Comparison of ENCODE assay signal across 9 cellular contexts in the genomic region with DNA sequence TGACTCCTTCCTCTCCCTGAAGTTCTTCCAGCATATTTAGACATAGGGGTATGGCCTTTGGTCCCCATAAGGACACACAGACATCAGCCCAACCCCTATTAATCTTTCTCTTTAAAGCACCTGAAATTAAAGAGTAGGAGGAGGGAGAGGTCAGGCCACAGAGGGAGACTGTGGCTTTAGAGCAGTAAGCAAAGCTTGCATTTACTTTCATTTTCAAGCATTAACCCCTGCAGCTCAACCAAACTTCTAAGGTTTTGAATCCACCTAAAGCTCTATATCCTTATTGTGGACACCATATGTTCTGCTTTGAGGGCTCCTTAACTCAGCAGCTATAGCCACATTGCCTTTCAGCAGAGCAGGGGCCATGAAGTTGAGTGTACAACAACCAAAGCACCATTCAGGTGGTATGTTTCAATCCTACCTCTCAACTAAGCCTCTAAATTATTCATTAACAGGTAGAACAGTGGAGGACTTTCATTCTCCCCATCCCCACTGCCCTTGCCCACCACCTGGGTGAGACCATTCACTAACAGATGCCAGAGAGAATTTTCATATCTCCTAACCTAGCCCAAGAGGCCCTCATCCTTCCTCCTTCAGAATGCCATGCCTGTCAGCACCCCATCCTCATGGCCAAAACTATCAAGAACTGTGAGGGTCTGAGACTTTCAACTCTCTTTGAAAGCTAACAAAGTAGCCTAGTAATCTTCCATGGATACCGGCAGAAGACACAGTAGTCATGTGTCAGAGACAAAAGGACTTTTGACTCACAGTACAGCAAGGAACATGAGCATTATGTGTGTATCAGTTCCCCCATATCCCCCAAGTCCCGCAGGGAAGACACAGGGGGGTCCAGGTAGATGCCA. TPM values are rescaled to one million over a fixed set of nuclear protein-coding genes. Genes with fewer than 3 reads are reported as not detected.
DNase-seq lines count a peak whose midpoint lies in the region; ATAC-seq and TF ChIP-seq lines count a peak whose summit lies in the region.
"Had no signal": no experiment of that assay in that cellular context is flagged by ENCODE, and none has a peak within 500 bp of the region (broad histone marks: within the 10 kb centered on the region; RNA-seq: fewer than 3 reads in every experiment).

No MANE protein-coding gene starts in this region.

- peak overlapping the region; percentile 94 for H3K27ac Mint-ChIP-seq in activated CD4-positive, alpha-beta T cell treated with anti-CD3 and anti-CD28 coated beads, Interleukin-2, amount 10 ng/mL, durations not matched to agents 7 days and 5 days
- peak overlapping the region; percentile 35 for H3K27ac Mint-ChIP-seq in activated T-helper 17 cell treated with anti-CD3 and anti-CD28 coated beads, Interleukin-2, amount 50 U/mL, for 72 hours
- H3K27ac Mint-ChIP-seq in progenitor cell of endocrine pancreas = peak overlapping the region; percentile 56

- intact Hi-C loops in stomach (cut with DNase I; ENCODE audit: low total_unique reads) (no loop called here), adrenal gland (cut with DNase I) (no loop called here)

- peak overlapping the region; percentile 40 for H3K4me3 Mint-ChIP-seq in activated CD4-positive, alpha-beta T cell treated with anti-CD3 and anti-CD28 coated beads, Interleukin-2, amount 10 ng/mL, durations not matched to agents 7 days and 5 days
- H3K4me3 Mint-ChIP-seq in activated T-helper 17 cell treated with anti-CD3 and anti-CD28 coated beads, Interleukin-2, amount 50 U/mL, for 72 hours = peak overlapping the region; percentile 46
- H3K4me3 Mint-ChIP-seq in progenitor cell of endocrine pancreas (ENCODE audit: low read depth) = no peak overlapping the region

- H3K36me3 ChIP-seq in stomach (no peaks in the 10 kb centered on the region), adrenal gland (replicated peaks in 1 of 2) (no peaks in the 10 kb centered on the region)

- TF ChIP-seq EP300 in stomach (IDR thresholded peaks at IDR 0.05) = no peak

- H3K27me3 ChIP-seq in stomach (no peaks in the 10 kb centered on the region), adrenal gland (no peaks in the 10 kb centered on the region)

- no peaks in the 10 kb centered on the region for H3K27me3 Mint-ChIP-seq in activated CD4-positive, alpha-beta T cell treated with anti-CD3 and anti-CD28 coated beads, Interleukin-2, amount 10 ng/mL, durations not matched to agents 7 days and 5 days
- H3K27me3 Mint-ChIP-seq in activated T-helper 17 cell treated with anti-CD3 and anti-CD28 coated beads, Interleukin-2, amount 50 U/mL, for 72 hours = no peaks in the 10 kb centered on the region
- H3K27me3 Mint-ChIP-seq in progenitor cell of endocrine pancreas = no peaks in the 10 kb centered on the region

- DNase-seq in activated CD4-positive, alpha-beta T cell treated with anti-CD3 and anti-CD28 coated beads, Interleukin-2, amount 10 ng/mL, durations not matched to agents 7 days and 5 days = peak; percentile 63
- DNase-seq in activated CD4-positive, alpha-beta T cell treated with anti-CD3 and anti-CD28 coated beads for 48 hours = no peak
- DNase-seq in progenitor cell of endocrine pancreas (ENCODE audit: low spot score, unreplicated experiment) (no peak), stomach (no peak), adrenal gland (no peak), NCI-H187 treated with DMSO at 0.1 percent for 48 hours (lab: John Stamatoyannopoulos, UW) (no peak)

- TF ChIP-seq CTCF in progenitor cell of endocrine pancreas (IDR thresholded peaks at IDR 0.05; ENCODE audit: unreplicated experiment) = no peak
- TF ChIP-seq CTCF in stomach (IDR thresholded peaks at IDR 0.05) = no peak
- TF ChIP-seq CTCF in adrenal gland (IDR thresholded peaks at IDR 0.05) = no peak

- H3K4me3 ChIP-seq in stomach (no peak overlapping the region), adrenal gland (no peak overlapping the region)

- POLR2A ChIA-PET in activated CD4-positive, alpha-beta T cell treated with anti-CD3 and anti-CD28 coated beads, Interleukin-2, amount 10 ng/mL, durations not matched to agents 7 days and 5 days (lab: Charles Lee) = interaction anchor here (0.6 kb wide), 1 partner anchor 23 kb away, joined by 3 read pairs; no protein-coding TSS in a partner anchor

- no peak for TF ChIP-seq POLR2A in stomach (IDR thresholded peaks at IDR 0.05)
- no peak for TF ChIP-seq POLR2A in adrenal gland (IDR thresholded peaks at IDR 0.05)

- H3K4me1 ChIP-seq in stomach (peaks cover 0 to 22% (median 12%) of the 10 kb centered on the region in 4 donors), adrenal gland (replicated peaks in 1 of 2) (peaks cover 0 to 5% of the 10 kb centered on the region in 2 donors)

- no peak overlapping the region for H3K27ac ChIP-seq in stomach
- no peak overlapping the region for H3K27ac ChIP-seq in adrenal gland
- H3K27ac ChIP-seq: C4-2B had no signal

- H3K9me3 ChIP-seq in stomach (no peaks in the 10 kb centered on the region), adrenal gland (replicated peaks in 1 of 3) (no peaks in the 10 kb centered on the region)

- peak; percentile 92 for ATAC-seq in HG03039 (IDR thresholded peaks at IDR 0.05; ENCODE audit: unreplicated experiment)
- ATAC-seq in activated T-helper 17 cell treated with anti-CD3 and anti-CD28 coated beads, Interleukin-2, amount 50 U/mL, for 72 hours (replicated peaks) = peak; percentile 64

- 82 to 98% (median 96%) methylated on average over 2 of the region's 2 CpGs for WGBS in stomach, 5 donors
- 80 to 98% (median 95%) methylated on average over 2 of the region's 2 CpGs for WGBS in adrenal gland, 4 donors

- H3K4me1 Mint-ChIP-seq in activated CD4-positive, alpha-beta T cell treated with anti-CD3 and anti-CD28 coated beads, Interleukin-2, amount 10 ng/mL, durations not matched to agents 7 days and 5 days = peaks cover 35% of the 10 kb centered on the region
- H3K4me1 Mint-ChIP-seq in activated T-helper 17 cell treated with anti-CD3 and anti-CD28 coated beads, Interleukin-2, amount 50 U/mL, for 72 hours = peaks cover 15% of the 10 kb centered on the region
- H3K4me1 Mint-ChIP-seq in progenitor cell of endocrine pancreas (ENCODE audit: low read depth) = peaks cover 8% of the 10 kb centered on the region

- CTCF ChIA-PET in activated CD4-positive, alpha-beta T cell treated with anti-CD3 and anti-CD28 coated beads, Interleukin-2, amount 10 ng/mL, durations not matched to agents 7 days and 5 days (lab: Charles Lee) = interaction anchor here (0.6 to 2.1 kb wide), 4 partner anchors 11 to 28 kb away, joined by 3 to 6 read pairs (median 3); no protein-coding TSS in a partner anchor

- H3K9me3 Mint-ChIP-seq in activated CD4-positive, alpha-beta T cell treated with anti-CD3 and anti-CD28 coated beads, Interleukin-2, amount 10 ng/mL, durations not matched to agents 7 days and 5 days = peaks cover 3% of the 10 kb centered on the region
- H3K9me3 Mint-ChIP-seq in activated T-helper 17 cell treated with anti-CD3 and anti-CD28 coated beads, Interleukin-2, amount 50 U/mL, for 72 hours = no peaks in the 10 kb centered on the region
- peaks cover 6% of the 10 kb centered on the region for H3K9me3 Mint-ChIP-seq in progenitor cell of endocrine pancreas (ENCODE audit: low read depth)

- H3K36me3 Mint-ChIP-seq in activated CD4-positive, alpha-beta T cell treated with anti-CD3 and anti-CD28 coated beads, Interleukin-2, amount 10 ng/mL, durations not matched to agents 7 days and 5 days (ENCODE audit: low read depth) = peaks cover 19% of the 10 kb centered on the region
- peaks cover 3% of the 10 kb centered on the region for H3K36me3 Mint-ChIP-seq in activated T-helper 17 cell treated with anti-CD3 and anti-CD28 coated beads, Interleukin-2, amount 50 U/mL, for 72 hours (ENCODE audit: low read depth)
- peaks cover 14% of the 10 kb centered on the region for H3K36me3 Mint-ChIP-seq in progenitor cell of endocrine pancreas (ENCODE audit: insufficient read depth)

RNA-seq across cellular contexts. Expression of a gene that starts 20.8 kb away (rescaled TPM):
- 10 to 100 TPM; 39.1 to 48.1 TPM for total RNA-seq in activated CD4-positive, alpha-beta T cell treated with anti-CD3 and anti-CD28 coated beads, Interleukin-2, amount 10 ng/mL, durations not matched to agents 7 days and 5 days
- 10 to 100 TPM; 19.3 to 20.4 TPM for total RNA-seq in activated T-helper 17 cell treated with anti-CD3 and anti-CD28 coated beads, Interleukin-2, amount 50 U/mL, for 72 hours
- total RNA-seq in progenitor cell of endocrine pancreas (19.3 and 19.6 TPM in 2 replicates), stomach (10 to 100 TPM in 2 of 5 donors, 1 to 10 TPM in 3; 1.2 to 40.3 (median 4.9) TPM), adrenal gland (10 to 100 TPM in 4 of 8 donors, 1 to 10 TPM in 4; 6.8 to 12.7 (median 9.8) TPM)
- polyA plus RNA-seq in stomach (1 to 10 TPM; 2.1 to 2.9 (median 2.5) TPM), adrenal gland (10 to 100 TPM in 1 of 3 donors, 1 to 10 TPM in 2; 1.4 to 11.0 (median 2.0) TPM)

RNA-seq across cellular contexts. Expression of a gene that starts 45.2 kb away (rescaled TPM):
- total RNA-seq in activated CD4-positive, alpha-beta T cell treated with anti-CD3 and anti-CD28 coated beads, Interleukin-2, amount 10 ng/mL, durations not matched to agents 7 days and 5 days = 10 to 100 TPM; 28.0 to 29.3 TPM
- 10 to 100 TPM; 18.6 to 24.4 TPM for total RNA-seq in activated T-helper 17 cell treated with anti-CD3 and anti-CD28 coated beads, Interleukin-2, amount 50 U/mL, for 72 hours
- 36.4 and 42.7 TPM in 2 replicates for total RNA-seq in progenitor cell of endocrine pancreas
- total RNA-seq in stomach = 100 to 1,000 TPM in 2 of 5 donors, 10 to 100 TPM in 2, 1 to 10 TPM in 1; 1.7 to 302 (median 50.4) TPM
- polyA plus RNA-seq in stomach = 10 to 100 TPM; 19.5 to 34.1 (median 22.8) TPM
- total RNA-seq in adrenal gland = 10 to 100 TPM; 36.5 to 67.4 (median 45.5) TPM
- 100 to 1,000 TPM in 1 of 3 donors, 10 to 100 TPM in 2; 13.4 to 110 (median 18.4) TPM for polyA plus RNA-seq in adrenal gland

Comparison
In these comparisons a context has a peak if more than half of its experiments do, and no peak if none do; other contexts are left out.
1. H3K27ac Mint-ChIP-seq: peak in every context shown above with its lines; median percentile 94 in activated CD4-positive, alpha-beta T cell treated with anti-CD3 and anti-CD28 coated beads, Interleukin-2, amount 10 ng/mL, durations not matched to agents 7 days and 5 days; 56 in progenitor cell of endocrine pancreas; 35 in activated T-helper 17 cell treated with anti-CD3 and anti-CD28 coated beads, Interleukin-2, amount 50 U/mL, for 72 hours.